In genomic region chr4:83107636-83108035, GRCh38 we compare ENCODE assay signal across 15 cellular contexts. TPM values are rescaled to one million over a fixed set of nuclear protein-coding genes. Genes with fewer than 3 reads are reported as not detected.
A peak's percentile ranks its signal among the peaks of the same experiment; 100 is the strongest.
DNase-seq lines count a peak whose midpoint lies in the region; ATAC-seq lines count a peak whose summit lies in the region.
"Had no signal": no experiment of that assay in that cellular context is flagged by ENCODE, and none has a peak within 500 bp of the region (broad histone marks: within the 10 kb centered on the region; RNA-seq: fewer than 3 reads in every experiment).

No MANE protein-coding gene starts in this region.

- peaks cover 37% of the 10 kb centered on the region for H3K4me1 Mint-ChIP-seq in activated CD8-positive, alpha-beta memory T cell treated with anti-CD3 and anti-CD28 coated beads, Interleukin-2, amount 10 ng/mL, durations not matched to agents 7 days and 5 days
- peaks cover 8% of the 10 kb centered on the region for H3K4me1 Mint-ChIP-seq in activated T-helper 17 cell treated with anti-CD3 and anti-CD28 coated beads, Interleukin-2, amount 50 U/mL, for 72 hours
- H3K4me1 Mint-ChIP-seq in naive thymus-derived CD8-positive, alpha-beta T cell: peaks cover 24 to 71% (median 51%) of the 10 kb centered on the region in 4 donors

- no peak overlapping the region for H3K27ac Mint-ChIP-seq in activated CD8-positive, alpha-beta memory T cell treated with anti-CD3 and anti-CD28 coated beads, Interleukin-2, amount 10 ng/mL, durations not matched to agents 7 days and 5 days
- H3K27ac Mint-ChIP-seq in activated T-helper 17 cell treated with anti-CD3 and anti-CD28 coated beads, Interleukin-2, amount 50 U/mL, for 72 hours: no peak overlapping the region
- peak overlapping the region; percentile 74 to 99 (median 83) for H3K27ac Mint-ChIP-seq in naive thymus-derived CD8-positive, alpha-beta T cell

- DNase-seq in activated CD8-positive, alpha-beta memory T cell treated with anti-CD3 and anti-CD28 coated beads for 24 hours: peak; percentile 87
- no peak for DNase-seq in activated CD8-positive, alpha-beta memory T cell treated with anti-CD3 and anti-CD28 coated beads, Interleukin-2, amount 10 ng/mL, durations not matched to agents 7 days and 5 days
- DNase-seq in naive thymus-derived CD8-positive, alpha-beta T cell: peak in 4 of 10 donors; percentile 22 to 34 (median 26)
- DNase-seq in DMS53 treated with DMSO at 0.1 percent for 48 hours (lab: John Stamatoyannopoulos, UW; ENCODE audit: unreplicated experiment) (no peak), NK-92 (lab: John Stamatoyannopoulos, UW; ENCODE audit: unreplicated experiment) (no peak)
- DNase-seq: aorta, COR-L47, erythroblast, lower lobe of right lung, NCI-H2029 treated with DMSO at 0.1 percent for 48 hours, NCI-H524 had no signal

- ATAC-seq in activated CD8-positive, alpha-beta memory T cell treated with anti-CD3 and anti-CD28 coated beads, Interleukin-2, amount 10 ng/mL, durations not matched to agents 7 days and 5 days: no peak
- ATAC-seq in activated T-helper 17 cell treated with anti-CD3 and anti-CD28 coated beads, Interleukin-2, amount 50 U/mL, for 72 hours (replicated peaks): peak; percentile 11
- ATAC-seq in naive thymus-derived CD8-positive, alpha-beta T cell: no peak
- ATAC-seq in HG03135 (IDR thresholded peaks at IDR 0.05; ENCODE audit: unreplicated experiment) (no peak), GM18867 (IDR thresholded peaks at IDR 0.05; ENCODE audit: unreplicated experiment) (no peak)
- ATAC-seq: lower lobe of right lung had no signal

- CTCF ChIA-PET in activated CD8-positive, alpha-beta memory T cell treated with anti-CD3 and anti-CD28 coated beads, Interleukin-2, amount 10 ng/mL, durations not matched to agents 7 days and 5 days (lab: Charles Lee): interaction anchor here (1.0 to 5.7 kb wide), 5 partner anchors 33 to 173 kb away, joined by 4 to 27 read pairs (median 4); no protein-coding TSS in a partner anchor

- POLR2A ChIA-PET in naive thymus-derived CD8-positive, alpha-beta T cell (lab: Charles Lee): interaction anchor here (0.6 to 9.6 kb wide), 12 partner anchors 9 to 1383 kb away, joined by 3 to 109 read pairs (median 4); no protein-coding TSS in a partner anchor

- H3K27me3 Mint-ChIP-seq in activated CD8-positive, alpha-beta memory T cell treated with anti-CD3 and anti-CD28 coated beads, Interleukin-2, amount 10 ng/mL, durations not matched to agents 7 days and 5 days: no peaks in the 10 kb centered on the region
- no peaks in the 10 kb centered on the region for H3K27me3 Mint-ChIP-seq in activated T-helper 17 cell treated with anti-CD3 and anti-CD28 coated beads, Interleukin-2, amount 50 U/mL, for 72 hours
- no peaks in the 10 kb centered on the region for H3K27me3 Mint-ChIP-seq in naive thymus-derived CD8-positive, alpha-beta T cell

- no peaks in the 10 kb centered on the region for H3K9me3 Mint-ChIP-seq in activated CD8-positive, alpha-beta memory T cell treated with anti-CD3 and anti-CD28 coated beads, Interleukin-2, amount 10 ng/mL, durations not matched to agents 7 days and 5 days (ENCODE audit: low read depth)
- H3K9me3 Mint-ChIP-seq in activated T-helper 17 cell treated with anti-CD3 and anti-CD28 coated beads, Interleukin-2, amount 50 U/mL, for 72 hours: no peaks in the 10 kb centered on the region
- no peaks in the 10 kb centered on the region for H3K9me3 Mint-ChIP-seq in naive thymus-derived CD8-positive, alpha-beta T cell

- H3K36me3 Mint-ChIP-seq in activated CD8-positive, alpha-beta memory T cell treated with anti-CD3 and anti-CD28 coated beads, Interleukin-2, amount 10 ng/mL, durations not matched to agents 7 days and 5 days: peaks cover 38% of the 10 kb centered on the region
- H3K36me3 Mint-ChIP-seq in activated T-helper 17 cell treated with anti-CD3 and anti-CD28 coated beads, Interleukin-2, amount 50 U/mL, for 72 hours (ENCODE audit: low read depth): peaks cover 49% of the 10 kb centered on the region
- peaks cover 16 to 62% (median 42%) of the 10 kb centered on the region in 3 donors for H3K36me3 Mint-ChIP-seq in naive thymus-derived CD8-positive, alpha-beta T cell

- no peak overlapping the region for H3K4me3 Mint-ChIP-seq in activated CD8-positive, alpha-beta memory T cell treated with anti-CD3 and anti-CD28 coated beads, Interleukin-2, amount 10 ng/mL, durations not matched to agents 7 days and 5 days
- peak overlapping the region; percentile 84 for H3K4me3 Mint-ChIP-seq in activated T-helper 17 cell treated with anti-CD3 and anti-CD28 coated beads, Interleukin-2, amount 50 U/mL, for 72 hours
- peak overlapping the region; percentile 48 to 99 (median 74) for H3K4me3 Mint-ChIP-seq in naive thymus-derived CD8-positive, alpha-beta T cell

RNA-seq across cellular contexts. Expression of gene PLAC8, which starts 6.9 kb away (rescaled TPM):
- 10 to 100 TPM; 23.3 to 44.2 TPM for total RNA-seq in activated CD8-positive, alpha-beta memory T cell treated with anti-CD3 and anti-CD28 coated beads, Interleukin-2, amount 10 ng/mL, durations not matched to agents 7 days and 5 days
- total RNA-seq in activated T-helper 17 cell treated with anti-CD3 and anti-CD28 coated beads, Interleukin-2, amount 50 U/mL, for 72 hours: 10 to 100 TPM; 19.9 to 58.9 TPM
- total RNA-seq in naive thymus-derived CD8-positive, alpha-beta T cell: 100 to 1,000 TPM; 222 to 258 TPM
- polyA plus RNA-seq in naive thymus-derived CD8-positive, alpha-beta T cell: 100 to 1,000 TPM; 470 to 615 (median 609) TPM
- polyA plus RNA-seq: neural cell had no signal

Comparison
In these comparisons a context has a peak if more than half of its experiments do, and no peak if none do; other contexts are left out.
1. H3K27ac Mint-ChIP-seq: peak in naive thymus-derived CD8-positive, alpha-beta T cell (10 of 10); none in activated CD8-positive, alpha-beta memory T cell treated with anti-CD3 and anti-CD28 coated beads, Interleukin-2, amount 10 ng/mL, durations not matched to agents 7 days and 5 days (single experiment) and activated T-helper 17 cell treated with anti-CD3 and anti-CD28 coated beads, Interleukin-2, amount 50 U/mL, for 72 hours (single experiment).